ENCODE assay signal across 1 cellular context in the genomic region with DNA sequence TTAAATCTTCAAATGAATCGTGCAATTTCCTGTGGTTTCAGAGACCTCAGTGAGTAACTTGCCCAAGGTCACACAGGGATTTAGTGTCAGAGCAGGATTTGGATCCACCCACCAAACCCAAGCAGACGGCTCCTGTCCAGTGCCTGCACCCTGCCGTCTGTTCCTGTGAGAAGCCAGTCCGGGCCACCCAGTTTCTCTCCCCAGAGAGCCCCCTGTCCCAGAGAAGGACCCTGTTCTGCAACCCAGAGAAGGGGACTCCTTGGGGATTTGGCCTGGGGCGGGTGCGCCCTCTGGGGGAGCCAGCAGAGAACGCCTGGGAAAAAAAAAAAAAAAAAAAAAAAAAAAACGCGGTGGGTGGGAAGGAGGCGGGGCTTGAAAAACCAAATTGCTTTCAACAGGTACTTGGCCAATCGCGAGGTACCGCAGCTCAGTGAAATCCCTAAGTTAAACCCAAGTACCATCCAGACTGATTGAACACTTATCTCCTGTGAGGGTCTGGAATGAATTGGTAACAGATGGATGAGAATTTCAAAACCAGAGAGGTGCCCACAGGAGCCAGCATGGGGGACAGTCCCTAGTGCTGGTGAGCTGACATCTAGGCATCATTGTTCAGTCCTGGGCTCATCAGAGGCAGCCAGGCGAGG.
TF ChIP-seq lines count a peak whose summit lies in the region.

No MANE protein-coding gene starts in this region.

TF ChIP-seq in HCT116, 20 proteins besides CTCF, POLR2A, EP300 and RAD21 (continued from another document):
- no peak for TF ChIP-seq ELF1 (IDR thresholded peaks at IDR 0.05; ENCODE audit: borderline replicate concordance, low read depth)
- TF ChIP-seq, protein P1, sequence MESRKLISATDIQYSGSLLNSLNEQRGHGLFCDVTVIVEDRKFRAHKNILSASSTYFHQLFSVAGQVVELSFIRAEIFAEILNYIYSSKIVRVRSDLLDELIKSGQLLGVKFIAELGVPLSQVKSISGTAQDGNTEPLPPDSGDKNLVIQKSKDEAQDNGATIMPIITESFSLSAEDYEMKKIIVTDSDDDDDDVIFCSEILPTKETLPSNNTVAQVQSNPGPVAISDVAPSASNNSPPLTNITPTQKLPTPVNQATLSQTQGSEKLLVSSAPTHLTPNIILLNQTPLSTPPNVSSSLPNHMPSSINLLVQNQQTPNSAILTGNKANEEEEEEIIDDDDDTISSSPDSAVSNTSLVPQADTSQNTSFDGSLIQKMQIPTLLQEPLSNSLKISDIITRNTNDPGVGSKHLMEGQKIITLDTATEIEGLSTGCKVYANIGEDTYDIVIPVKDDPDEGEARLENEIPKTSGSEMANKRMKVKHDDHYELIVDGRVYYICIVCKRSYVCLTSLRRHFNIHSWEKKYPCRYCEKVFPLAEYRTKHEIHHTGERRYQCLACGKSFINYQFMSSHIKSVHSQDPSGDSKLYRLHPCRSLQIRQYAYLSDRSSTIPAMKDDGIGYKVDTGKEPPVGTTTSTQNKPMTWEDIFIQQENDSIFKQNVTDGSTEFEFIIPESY (IDR thresholded peaks at IDR 0.05; ENCODE audit: extremely low read depth, insufficient replicate concordance, low read length): no peak
- no peak for TF ChIP-seq ZNF274 (IDR thresholded peaks at IDR 0.05; ENCODE audit: low read depth, low read length)
- TF ChIP-seq EZH2phosphoT487 (IDR thresholded peaks at IDR 0.05; ENCODE audit: borderline replicate concordance): no peak
- no peak for TF ChIP-seq FOSL1 (IDR thresholded peaks at IDR 0.05; ENCODE audit: low read depth)
TF ChIP-seq in HCT116: peak in this region for 0.
